12 cellular contexts compared by ENCODE assay signal in genomic region chr10:60130130-60130579, GRCh38.
DNase-seq lines count a peak whose midpoint lies in the region; ATAC-seq and TF ChIP-seq lines count a peak whose summit lies in the region.
"Had no signal": no experiment of that assay in that cellular context is flagged by ENCODE, and none has a peak within 500 bp of the region (broad histone marks: within the 10 kb centered on the region; RNA-seq: fewer than 3 reads in every experiment).

No MANE protein-coding gene starts in this region.

- DNase-seq in Peyer's patch (peak in 2 of 3 donors; percentile 69 to 79), nephron progenitor cell (peak; percentile 8), NCI-H2081 treated with DMSO at 0.1 percent for 48 hours (lab: John Stamatoyannopoulos, UW) (no peak)
- DNase-seq in activated CD4-positive, alpha-beta T cell treated with anti-CD3 and anti-CD28 coated beads, Interleukin-2, amount 50 U/mL, for 48 hours: no peak
- DNase-seq in activated CD4-positive, CD25-positive, alpha-beta regulatory T cell treated with anti-CD3 and anti-CD28 coated beads, Interleukin-2, amount 50 U/mL, for 72 hours: no peak

- H3K4me3 Mint-ChIP-seq in nephron progenitor cell: no peak overlapping the region
- H3K4me3 Mint-ChIP-seq: IgD-negative memory B cell; memory B cell; stimulated activated naive CD8-positive, alpha-beta T cell treated with anti-CD3 and anti-CD28 coated beads, Interleukin-15, Interleukin-2, amounts not matched to agents 100 ng/mL and 50 ng/mL, for 24 hours had no signal

- no peak overlapping the region for H3K4me3 ChIP-seq in Peyer's patch
- H3K4me3 ChIP-seq: skin epidermis had no signal

- H3K9me3 Mint-ChIP-seq in nephron progenitor cell: no peaks in the 10 kb centered on the region
- H3K9me3 Mint-ChIP-seq: IgD-negative memory B cell; memory B cell; stimulated activated naive CD8-positive, alpha-beta T cell treated with anti-CD3 and anti-CD28 coated beads, Interleukin-15, Interleukin-2, amounts not matched to agents 100 ng/mL and 50 ng/mL, for 24 hours had no signal

- no peak for TF ChIP-seq CTCF in Peyer's patch (IDR thresholded peaks at IDR 0.05)
- no peak for TF ChIP-seq CTCF in nephron progenitor cell (IDR thresholded peaks at IDR 0.05)

- H3K27me3 Mint-ChIP-seq in nephron progenitor cell (ENCODE audit: low read depth, poor library complexity): no peaks in the 10 kb centered on the region
- H3K27me3 Mint-ChIP-seq: IgD-negative memory B cell; memory B cell; stimulated activated naive CD8-positive, alpha-beta T cell treated with anti-CD3 and anti-CD28 coated beads, Interleukin-15, Interleukin-2, amounts not matched to agents 100 ng/mL and 50 ng/mL, for 24 hours had no signal

- no peak for TF ChIP-seq POLR2A in Peyer's patch (IDR thresholded peaks at IDR 0.05)

- peaks cover 52% of the 10 kb centered on the region for H3K36me3 Mint-ChIP-seq in nephron progenitor cell (ENCODE audit: low read depth)

- no peaks in the 10 kb centered on the region for H3K9me3 ChIP-seq in Peyer's patch

- H3K4me1 ChIP-seq in Peyer's patch: no peaks in the 10 kb centered on the region

- H3K36me3 ChIP-seq in Peyer's patch: peaks cover 0 to 5% (median 0%) of the 10 kb centered on the region in 3 donors

- H3K27ac Mint-ChIP-seq in nephron progenitor cell: no peak overlapping the region
- H3K27ac Mint-ChIP-seq: IgD-negative memory B cell; memory B cell; stimulated activated naive CD8-positive, alpha-beta T cell treated with anti-CD3 and anti-CD28 coated beads, Interleukin-15, Interleukin-2, amounts not matched to agents 100 ng/mL and 50 ng/mL, for 24 hours had no signal

- peaks cover 16% of the 10 kb centered on the region for H3K4me1 Mint-ChIP-seq in nephron progenitor cell

- no peaks in the 10 kb centered on the region for H3K27me3 ChIP-seq in Peyer's patch

- ATAC-seq in GM18870 (IDR thresholded peaks at IDR 0.05; ENCODE audit: unreplicated experiment): peak; percentile 77
- ATAC-seq in HG02798 (IDR thresholded peaks at IDR 0.05; ENCODE audit: poor library complexity, unreplicated experiment): peak; percentile 54
- ATAC-seq in HG02571 (IDR thresholded peaks at IDR 0.05; ENCODE audit: unreplicated experiment): no peak

- no peak overlapping the region for H3K27ac ChIP-seq in Peyer's patch
- H3K27ac ChIP-seq: skin epidermis had no signal

Comparison
In these comparisons a context has a peak if more than half of its experiments do, and no peak if none do; other contexts are left out.
1. DNase-seq: peak in Peyer's patch (2 of 3) and nephron progenitor cell (single experiment); none in NCI-H2081 treated with DMSO at 0.1 percent for 48 hours (single experiment), activated CD4-positive, alpha-beta T cell treated with anti-CD3 and anti-CD28 coated beads, Interleukin-2, amount 50 U/mL, for 48 hours (0 of 2) and activated CD4-positive, CD25-positive, alpha-beta regulatory T cell treated with anti-CD3 and anti-CD28 coated beads, Interleukin-2, amount 50 U/mL, for 72 hours (single experiment).